ENCODE assay signal across 15 cellular contexts in genomic region chr11:61754534-61755482, GRCh38. TPM values are rescaled to one million over a fixed set of nuclear protein-coding genes. Genes with fewer than 3 reads are reported as not detected.
DNase-seq lines count a peak whose midpoint lies in the region; ATAC-seq and TF ChIP-seq lines count a peak whose summit lies in the region.
"Had no signal": no experiment of that assay in that cellular context is flagged by ENCODE, and none has a peak within 500 bp of the region (broad histone marks: within the 10 kb centered on the region; RNA-seq: fewer than 3 reads in every experiment).

No MANE protein-coding gene starts in this region.

- peak overlapping the region; percentile 85 for H2AK5ac ChIP-seq in mesenchymal stem cell (ENCODE audit: low read length, severe bottlenecking)

- intact Hi-C loops in dorsolateral prefrontal cortex (cut with DNase I) = no loop called here
- intact Hi-C loops in stomach (cut with DNase I; ENCODE audit: low total_unique reads) = no loop called here

- no peak overlapping the region for H2AFZ ChIP-seq in mesenchymal stem cell (ENCODE audit: low read depth, low read length)

- H3K9ac ChIP-seq in mesenchymal stem cell (ENCODE audit: low read length) = no peak overlapping the region

- H3K79me1 ChIP-seq in mesenchymal stem cell (replicated peaks; ENCODE audit: low read length, poor library complexity, severe bottlenecking) = peaks cover 30% of the 10 kb centered on the region

- H4K8ac ChIP-seq in mesenchymal stem cell (ENCODE audit: low read length) = peak overlapping the region; percentile 41

- 66% methylated on average over 31 of the region's 31 CpGs for WGBS in mesenchymal stem cell
- 33 to 60% (median 51%) methylated on average over 15 to 31 of the region's 31 CpGs for whole genome bisulfite sequencing in stomach, 5 donors

- H3K23ac ChIP-seq in mesenchymal stem cell (ENCODE audit: low read length in 2 of 2) = no peak overlapping the region

- peak in 1 of 3 donors; percentile 58 for DNase-seq in Peyer's patch
- no peak for DNase-seq in dorsolateral prefrontal cortex
- DNase-seq in mesenchymal stem cell = peak; percentile 82
- DNase-seq in stomach = peak; percentile 71
- no peak for DNase-seq in HuH-7.5 (ENCODE audit: low spot score)
- no peak for DNase-seq in T-helper 17 cell
- DNase-seq: activated CD4-positive, alpha-beta T cell treated with anti-CD3 and anti-CD28 coated beads for 4 hours; CD4-positive, alpha-beta memory T cell; colonic mucosa; H7; NCI-H187; NCI-H69; stimulated activated naive CD4-positive, alpha-beta T cell had no signal

- peak overlapping the region in 1 of 2 experiments; percentile 13 for H3K14ac ChIP-seq in mesenchymal stem cell (ENCODE audit: low read length in 2 of 2)

- TF ChIP-seq POLR2A in Peyer's patch (IDR thresholded peaks at IDR 0.05) = peak in 1 of 2 donors; percentile 42
- no peak for TF ChIP-seq POLR2A in stomach (IDR thresholded peaks at IDR 0.05)

- H3K4me2 ChIP-seq in mesenchymal stem cell (ENCODE audit: low read length, poor library complexity, severe bottlenecking) = peak overlapping the region; percentile 24

- H3K4me3 Mint-ChIP-seq in T-helper 17 cell = no peak overlapping the region

- H2BK120ac ChIP-seq in mesenchymal stem cell (ENCODE audit: low read depth, low read length) = no peak overlapping the region

- peak overlapping the region; percentile 55 to 82 for H3K18ac ChIP-seq in mesenchymal stem cell (ENCODE audit: low read depth in 1 of 2, low read length in 2 of 2)

- no peak overlapping the region for H3K27ac Mint-ChIP-seq in T-helper 17 cell

- peak overlapping the region; percentile 63 for H2BK15ac ChIP-seq in mesenchymal stem cell (ENCODE audit: low read depth, poor library complexity, severe bottlenecking)

- H3K27ac ChIP-seq in Peyer's patch = peak overlapping the region in 3 of 4 donors; percentile 27 to 92 (median 63)
- H3K27ac ChIP-seq in dorsolateral prefrontal cortex = peak overlapping the region in 58 of 59 donors; percentile 71 to 99 (median 94)
- H3K27ac ChIP-seq in mesenchymal stem cell (ENCODE audit: low read length, poor library complexity, severe bottlenecking) = no peak overlapping the region
- peak overlapping the region; percentile 89 to 93 (median 91) for H3K27ac ChIP-seq in stomach
- H3K27ac ChIP-seq: colonic mucosa had no signal

- TF ChIP-seq CTCF in Peyer's patch (IDR thresholded peaks at IDR 0.05) (no peak), dorsolateral prefrontal cortex (IDR thresholded peaks at IDR 0.05 in 54 of 56, conservative IDR thresholded peaks at IDR 0.05 in 2 of 56; ENCODE audit: low read depth in 1 of 56, partially characterized antibody in 56 of 56) (no peak), stomach (IDR thresholded peaks at IDR 0.05) (no peak)

- H3K27me3 ChIP-seq in Peyer's patch = no peaks in the 10 kb centered on the region
- H3K27me3 ChIP-seq in dorsolateral prefrontal cortex = peaks cover 0 to 2% (median 0%) of the 10 kb centered on the region in 45 donors
- H3K27me3 ChIP-seq in mesenchymal stem cell (ENCODE audit: control insufficient read depth in 1 of 2, insufficient read depth in 1 of 2, low read length in 2 of 2) = peaks cover 0 to 32% of the 10 kb centered on the region in 2 experiments
- peaks cover 0 to 30% (median 0%) of the 10 kb centered on the region in 3 donors for H3K27me3 ChIP-seq in stomach
- H3K27me3 ChIP-seq: colonic mucosa had no signal

- H3K4me1 ChIP-seq in Peyer's patch (peaks cover 0 to 48% (median 2%) of the 10 kb centered on the region in 4 donors), mesenchymal stem cell (ENCODE audit: control insufficient read depth, insufficient read depth, low read depth, low read length) (peaks cover 61% of the 10 kb centered on the region), stomach (peaks cover 35 to 52% (median 51%) of the 10 kb centered on the region in 4 donors)

- peaks cover 14% of the 10 kb centered on the region for H3K27me3 Mint-ChIP-seq in T-helper 17 cell

- ATAC-seq in GM19328 (IDR thresholded peaks at IDR 0.05; ENCODE audit: unreplicated experiment) (no peak), T-helper 17 cell (no peak), HG03439 (IDR thresholded peaks at IDR 0.05; ENCODE audit: unreplicated experiment) (no peak)

- H3K9me3 ChIP-seq in Peyer's patch = no peaks in the 10 kb centered on the region
- no peaks in the 10 kb centered on the region for H3K9me3 ChIP-seq in mesenchymal stem cell (ENCODE audit: control insufficient read depth, low read length)
- H3K9me3 ChIP-seq in stomach = no peaks in the 10 kb centered on the region
- no peaks in the 10 kb centered on the region for H3K9me3 ChIP-seq in T-helper 17 cell (ENCODE audit: control insufficient read depth, low read length, poor library complexity, severe bottlenecking)
- H3K9me3 ChIP-seq: colonic mucosa had no signal

- H2BK5ac ChIP-seq in mesenchymal stem cell (ENCODE audit: low read depth, low read length, poor library complexity, severe bottlenecking) = no peak overlapping the region

- peaks cover 16% of the 10 kb centered on the region for H3K4me1 Mint-ChIP-seq in T-helper 17 cell

- peak overlapping the region in 2 of 4 donors; percentile 87 for H3K4me3 ChIP-seq in Peyer's patch
- peak overlapping the region; percentile 29 to 84 (median 71) for H3K4me3 ChIP-seq in dorsolateral prefrontal cortex
- H3K4me3 ChIP-seq in mesenchymal stem cell (ENCODE audit: insufficient read depth in 1 of 2, low read depth in 1 of 2, low read length in 2 of 2) = no peak overlapping the region
- peak overlapping the region; percentile 50 to 66 (median 59) for H3K4me3 ChIP-seq in stomach
- H3K4me3 ChIP-seq: colonic mucosa had no signal

- H2BK12ac ChIP-seq in mesenchymal stem cell (ENCODE audit: low read length in 2 of 2) = peak overlapping the region; percentile 59 to 64

- no peaks in the 10 kb centered on the region for H3K36me3 ChIP-seq in Peyer's patch
- peaks cover 0 to 9% of the 10 kb centered on the region in 2 experiments for H3K36me3 ChIP-seq in mesenchymal stem cell (ENCODE audit: control insufficient read depth in 1 of 2, insufficient read depth in 2 of 2, low read depth in 1 of 2, low read length in 2 of 2)
- no peaks in the 10 kb centered on the region for H3K36me3 ChIP-seq in stomach
- H3K36me3 ChIP-seq: colonic mucosa had no signal

- H3K36me3 Mint-ChIP-seq in T-helper 17 cell (ENCODE audit: low read depth) = no peaks in the 10 kb centered on the region
- H3K36me3 Mint-ChIP-seq: CD4-positive, alpha-beta memory T cell had no signal

- H3K4ac ChIP-seq in mesenchymal stem cell (ENCODE audit: low read depth in 1 of 2, low read length in 2 of 2) = peak overlapping the region; percentile 24 to 29

- peak overlapping the region; percentile 67 for H4K91ac ChIP-seq in mesenchymal stem cell (ENCODE audit: low read length)

- TF ChIP-seq EP300 in stomach (IDR thresholded peaks at IDR 0.05) = no peak

RNA-seq across cellular contexts. Expression of gene MYRF, which starts 2.4 kb away (rescaled TPM):
- total RNA-seq in Peyer's patch = 10 to 100 TPM; 18.2 to 80.9 (median 49.9) TPM
- total RNA-seq in dorsolateral prefrontal cortex = 100 to 1,000 TPM in 87 of 120 experiments, 10 to 100 TPM in 33; 23.0 to 708 (median 141) TPM
- 21.9 TPM for polyA plus RNA-seq in mesenchymal stem cell (2013, experiment 1 of 2)
- polyA plus RNA-seq in mesenchymal stem cell (2013, experiment 2 of 2) = 19.4 TPM
- total RNA-seq in stomach = 100 to 1,000 TPM in 3 of 5 donors, 10 to 100 TPM in 1, 1 to 10 TPM in 1; 6.4 to 527 (median 240) TPM
- 10 to 100 TPM; 19.0 to 45.9 (median 20.5) TPM for polyA plus RNA-seq in stomach
- total RNA-seq in T-helper 17 cell = 1 to 10 TPM in 1 of 2 donors, under 1 TPM in 1; 0.47 to 1.5 TPM

RNA-seq across cellular contexts. Expression of gene TMEM258, which starts 37.6 kb away (rescaled TPM):
- total RNA-seq in Peyer's patch (10 to 100 TPM in 3 of 4 donors, not detected in 1; 28.7 to 34.7 (median 34.5) TPM), dorsolateral prefrontal cortex (100 to 1,000 TPM in 1 of 120 experiments, 10 to 100 TPM in 119; 40.6 to 123 (median 65.5) TPM), stomach (10 to 100 TPM in 4 of 5 donors, not detected in 1; 24.1 to 50.3 (median 42.8) TPM), T-helper 17 cell (10 to 100 TPM; 68.4 to 77.6 TPM)
- 175 TPM for polyA plus RNA-seq in mesenchymal stem cell (2013, experiment 1 of 2)
- polyA plus RNA-seq in mesenchymal stem cell (2013, experiment 2 of 2) = 180 TPM
- polyA plus RNA-seq in stomach = 100 to 1,000 TPM; 184 to 274 (median 210) TPM

RNA-seq across cellular contexts. Expression of gene FEN1, which starts 37.9 kb away (rescaled TPM):
- 10 to 100 TPM in 1 of 4 donors, 1 to 10 TPM in 3; 4.3 to 33.0 (median 8.8) TPM for total RNA-seq in Peyer's patch
- total RNA-seq in dorsolateral prefrontal cortex = 10 to 100 TPM in 100 of 120 experiments, 1 to 10 TPM in 20; 4.7 to 24.3 (median 13.8) TPM
- 10.6 TPM for polyA plus RNA-seq in mesenchymal stem cell (2013, experiment 1 of 2)
- 10.7 TPM for polyA plus RNA-seq in mesenchymal stem cell (2013, experiment 2 of 2)
- total RNA-seq in stomach = 10 to 100 TPM in 2 of 5 donors, 1 to 10 TPM in 2, not detected in 1; 4.2 to 24.6 (median 10.4) TPM
- polyA plus RNA-seq in stomach = 10 to 100 TPM in 1 of 3 donors, 1 to 10 TPM in 2; 5.0 to 14.3 (median 10.0) TPM
- total RNA-seq in T-helper 17 cell = 10 to 100 TPM in 1 of 2 donors, 1 to 10 TPM in 1; 9.7 to 13.0 TPM

Comparison
In these comparisons a context has a peak if more than half of its experiments do, and no peak if none do; other contexts are left out.
1. DNase-seq: peak in mesenchymal stem cell (single experiment) and stomach (single experiment); none in dorsolateral prefrontal cortex (0 of 10), HuH-7.5 (single experiment) and T-helper 17 cell (0 of 3).
2. H3K4me3 ChIP-seq: peak in dorsolateral prefrontal cortex (59 of 59) and stomach (4 of 4); none in mesenchymal stem cell (0 of 2).